In genomic region chr1:155172732-155173477, GRCh38 we compare ENCODE assay signal across 1 cellular context.
TF ChIP-seq lines count a peak whose summit lies in the region.

Gene KRTCAP2 (minus strand): TSS chr1:155173304. CDS start chr1:155173224, 80 bp downstream.

TF ChIP-seq in K562, 482 proteins besides CTCF, POLR2A, EP300 and RAD21 (continued from another document and continues in another):
- TF ChIP-seq CREB3L1 (IDR thresholded peaks at IDR 0.05; ENCODE audit: borderline replicate concordance, low read depth), result peak; percentile 2; the same call in 1 of the 2 replicates
- 0 out of 2 replicates have a peak, but pooled peaks have one; percentile 29 for TF ChIP-seq ZBTB26 (CRISPR knock-in tag; IDR thresholded peaks at IDR 0.05)
- peak; percentile 97 for TF ChIP-seq KAT7 (CRISPR knock-in tag; IDR thresholded peaks at IDR 0.05; ENCODE audit: borderline replicate concordance)
- no peak for TF ChIP-seq CBFA2T2 (conservative IDR thresholded peaks at IDR 0.05)
- TF ChIP-seq ARNT (IDR thresholded peaks at IDR 0.05), result 0 out of 4 replicates have a peak, but pooled peaks have one; percentile 17 to 46
- TF ChIP-seq RBM34 (IDR thresholded peaks at IDR 0.05; ENCODE audit: borderline replicate concordance, insufficient read depth, low read length), result no peak
- no peak for TF ChIP-seq BHLHE40 (IDR thresholded peaks at IDR 0.05; ENCODE audit: low read length)
- peak; percentile 87 for TF ChIP-seq EP400 (IDR thresholded peaks at IDR 0.05)
- peak; percentile 73; the same call in 1 of the 2 replicates for TF ChIP-seq ZNF830 (CRISPR knock-in tag; IDR thresholded peaks at IDR 0.05)
- peak; percentile 90 for TF ChIP-seq CTBP1 (IDR thresholded peaks at IDR 0.05; ENCODE audit: borderline replicate concordance)
- no peak for TF ChIP-seq GTF2E2 (tag; IDR thresholded peaks at IDR 0.05)
- TF ChIP-seq SNAPC5 (CRISPR knock-in tag; IDR thresholded peaks at IDR 0.05), result no peak
- peak in 1 of 2 experiments; percentile 80; a peak in 2 of 4 replicates for TF ChIP-seq RCOR1 (IDR thresholded peaks at IDR 0.05; ENCODE audit: borderline replicate concordance in 1 of 2, low read depth in 2 of 2, low read length in 2 of 2)
- peak; percentile 39; the same call in 1 of the 2 replicates for TF ChIP-seq MTA1 (IDR thresholded peaks at IDR 0.05; ENCODE audit: borderline replicate concordance)
- TF ChIP-seq ZNF324 (CRISPR knock-in tag; IDR thresholded peaks at IDR 0.05), result 0 out of 2 replicates have a peak, but pooled peaks have one; percentile 26
- TF ChIP-seq ZNF511 (CRISPR knock-in tag; IDR thresholded peaks at IDR 0.05), result peak; percentile 40; the same call in 1 of the 2 replicates
- TF ChIP-seq ILK (tag; IDR thresholded peaks at IDR 0.05; ENCODE audit: borderline replicate concordance, low read depth), result no peak
- TF ChIP-seq SUPT5H (IDR thresholded peaks at IDR 0.05), result peak; percentile 93
- no peak for TF ChIP-seq HNRNPUL1 (IDR thresholded peaks at IDR 0.05; ENCODE audit: low read length)
- peak; percentile 65; the same call in 1 of the 2 replicates for TF ChIP-seq GABPB1 (CRISPR knock-in tag; IDR thresholded peaks at IDR 0.05)
- TF ChIP-seq MXI1 (IDR thresholded peaks at IDR 0.05; ENCODE audit: low read depth, low read length), result 0 out of 2 replicates have a peak, but pooled peaks have one; percentile 8
- peak; percentile 97 to 98 for TF ChIP-seq NRF1 (conservative IDR thresholded peaks at IDR 0.05 in 1 of 2, IDR thresholded peaks at IDR 0.05 in 1 of 2)
- peak; percentile 32; the same call in 1 of the 2 replicates for TF ChIP-seq DPF2 (IDR thresholded peaks at IDR 0.05)
- peak; percentile 29 for TF ChIP-seq SETDB1 (IDR thresholded peaks at IDR 0.05; ENCODE audit: low read length)
- peak; percentile 89 for TF ChIP-seq ARID4B (CRISPR knock-in tag; IDR thresholded peaks at IDR 0.05)
- TF ChIP-seq ZNF639 (CRISPR knock-in tag; conservative IDR thresholded peaks at IDR 0.05 in 1 of 2, IDR thresholded peaks at IDR 0.05 in 1 of 2), result peak in 1 of 2 experiments; percentile 76; a peak in 1 of 4 replicates
- peak in 1 of 2 experiments; percentile 57; a peak in 1 of 4 replicates for TF ChIP-seq HDAC1 (IDR thresholded peaks at IDR 0.05)
- peak; percentile 83 for TF ChIP-seq CTCFL (IDR thresholded peaks at IDR 0.05; ENCODE audit: borderline replicate concordance, insufficient read depth, low read depth, low read length, poor library complexity, severe bottlenecking)
- TF ChIP-seq XRCC5 (IDR thresholded peaks at IDR 0.05; ENCODE audit: low read depth, low read length), result peak; percentile 91; the same call in 1 of the 2 replicates
- peak in 1 of 2 experiments; percentile 21; a peak in 2 of 4 replicates for TF ChIP-seq FOXK2 (conservative IDR thresholded peaks at IDR 0.05 in 1 of 2, IDR thresholded peaks at IDR 0.05 in 1 of 2; ENCODE audit: low read depth in 2 of 2)
- peak; percentile 59; the same call in 1 of the 2 replicates for TF ChIP-seq E2F1 (CRISPR knock-in tag; IDR thresholded peaks at IDR 0.05)
- TF ChIP-seq PML (IDR thresholded peaks at IDR 0.05; ENCODE audit: low read length), result peak; percentile 86
- peak; percentile 31 for TF ChIP-seq ZFP36 (IDR thresholded peaks at IDR 0.05; ENCODE audit: low read depth, low read length, partially characterized antibody)
- TF ChIP-seq SNIP1 (IDR thresholded peaks at IDR 0.05; ENCODE audit: low read depth), result peak; percentile 29; the same call in 1 of the 2 replicates
- peak; percentile 66 for TF ChIP-seq PCBP1 (IDR thresholded peaks at IDR 0.05; ENCODE audit: low read depth, low read length, poor library complexity, severe bottlenecking)
- TF ChIP-seq ZBTB40 (IDR thresholded peaks at IDR 0.05), result 0 out of 2 replicates have a peak, but pooled peaks have one; percentile 11
- no peak for TF ChIP-seq ZBTB40 (CRISPR knock-in tag; IDR thresholded peaks at IDR 0.05)
